Comparison of ENCODE assay signal across 14 cellular contexts in genomic region chr15:100193277-100193860, GRCh38.
DNase-seq lines count a peak whose midpoint lies in the region; ATAC-seq and TF ChIP-seq lines count a peak whose summit lies in the region.
"Had no signal": no experiment of that assay in that cellular context is flagged by ENCODE, and none has a peak within 500 bp of the region (broad histone marks: within the 10 kb centered on the region; RNA-seq: fewer than 3 reads in every experiment).

No MANE protein-coding gene starts in this region.

- H3K36me3 ChIP-seq in neural progenitor cell = no peaks in the 10 kb centered on the region
- H3K36me3 ChIP-seq: HAP-1 had no signal

- H3K9me3 ChIP-seq in neural progenitor cell (ENCODE audit: low read depth) = no peaks in the 10 kb centered on the region
- H3K9me3 ChIP-seq: HAP-1 had no signal

- no peaks in the 10 kb centered on the region for H3K36me3 Mint-ChIP-seq in neural progenitor cell

- no peak for DNase-seq in RWPE1 (ENCODE audit: low spot score)
- peak; percentile 43 for DNase-seq in coronary artery (ENCODE audit: low spot score)
- no peak for DNase-seq in neural progenitor cell (ENCODE audit: low spot score)
- DNase-seq in stimulated activated CD8-positive, alpha-beta memory T cell treated with anti-CD3 and anti-CD28 coated beads, Interleukin-4, amount 100 ng/mL, for 48 hours = peak; percentile 9
- no peak for DNase-seq in T1000 (lab: John Stamatoyannopoulos, UW)
- DNase-seq in activated naive CD4-positive, alpha-beta T cell treated with Interleukin-2 at 50 U/mL for 16 hours = no peak
- DNase-seq: ACHN; C1 segment of cervical spinal cord; Calu3; CD4-positive, alpha-beta T cell; DMS 273 treated with DMSO at 0.1 percent for 48 hours had no signal

- no peaks in the 10 kb centered on the region for H4K20me1 ChIP-seq in neural progenitor cell (ENCODE audit: low read depth)

- H3K27me3 Mint-ChIP-seq in neural progenitor cell (ENCODE audit: insufficient read depth, low read depth) = no peaks in the 10 kb centered on the region
- H3K27me3 Mint-ChIP-seq: CD4-positive, alpha-beta T cell had no signal

- H3K27ac ChIP-seq in RWPE1 (peak overlapping the region; percentile 89), coronary artery (no peak overlapping the region), neural progenitor cell (no peak overlapping the region)

- H3K27me3 ChIP-seq in neural progenitor cell = no peaks in the 10 kb centered on the region

- H3K27ac Mint-ChIP-seq in neural progenitor cell = peak overlapping the region; percentile 17
- H3K27ac Mint-ChIP-seq: B cell; CD4-positive, alpha-beta T cell had no signal

- no peaks in the 10 kb centered on the region for H3K9me3 Mint-ChIP-seq in neural progenitor cell
- H3K9me3 Mint-ChIP-seq: CD4-positive, alpha-beta T cell had no signal

- no peaks in the 10 kb centered on the region for H3F3A ChIP-seq in neural progenitor cell (ENCODE audit: low read depth)

- H3K4me1 Mint-ChIP-seq in neural progenitor cell = peaks cover 29% of the 10 kb centered on the region
- H3K4me1 Mint-ChIP-seq: B cell had no signal

- CTCF ChIA-PET in RWPE1 (lab: Yijun Ruan, JAX) = interaction anchor here (0.6 kb wide), 1 partner anchor 9 kb away, joined by 3 read pairs; no protein-coding TSS in a partner anchor

- no peaks in the 10 kb centered on the region for H3K79me2 ChIP-seq in neural progenitor cell (ENCODE audit: low read depth)

- peaks cover 12% of the 10 kb centered on the region for H3K4me1 ChIP-seq in neural progenitor cell
- H3K4me1 ChIP-seq: HAP-1 had no signal

- H3K4me3 Mint-ChIP-seq in neural progenitor cell = no peak overlapping the region
- H3K4me3 Mint-ChIP-seq: B cell; CD4-positive, alpha-beta T cell had no signal

- H3K9ac ChIP-seq in neural progenitor cell = no peak overlapping the region

- TF ChIP-seq CTCF in RWPE1 (conservative IDR thresholded peaks at IDR 0.05; ENCODE audit: low read depth) = no peak
- TF ChIP-seq CTCF in coronary artery (IDR thresholded peaks at IDR 0.05) = no peak
- TF ChIP-seq CTCF in neural progenitor cell (IDR thresholded peaks at IDR 0.05) = no peak

- no peak for ATAC-seq in HG02588 (IDR thresholded peaks at IDR 0.05; ENCODE audit: unreplicated experiment)

- no peak overlapping the region for H3K4me2 ChIP-seq in neural progenitor cell

- POLR2A ChIA-PET in RWPE1 (lab: Yijun Ruan, JAX; ENCODE audit: low non-redundant PET) = no interaction called here

- H3K4me3 ChIP-seq in coronary artery (no peak overlapping the region), neural progenitor cell (no peak overlapping the region)
- H3K4me3 ChIP-seq: HAP-1 had no signal

- H2AFZ ChIP-seq in neural progenitor cell (replicated peaks) = no peak overlapping the region

Comparison
In these comparisons a context has a peak if more than half of its experiments do, and no peak if none do; other contexts are left out.
1. DNase-seq: peak in coronary artery (single experiment) and stimulated activated CD8-positive, alpha-beta memory T cell treated with anti-CD3 and anti-CD28 coated beads, Interleukin-4, amount 100 ng/mL, for 48 hours (single experiment); none in RWPE1 (single experiment), neural progenitor cell (single experiment), T1000 (single experiment) and activated naive CD4-positive, alpha-beta T cell treated with Interleukin-2 at 50 U/mL for 16 hours (single experiment).